ENCODE assay signal across 8 cellular contexts in the genomic region with DNA sequence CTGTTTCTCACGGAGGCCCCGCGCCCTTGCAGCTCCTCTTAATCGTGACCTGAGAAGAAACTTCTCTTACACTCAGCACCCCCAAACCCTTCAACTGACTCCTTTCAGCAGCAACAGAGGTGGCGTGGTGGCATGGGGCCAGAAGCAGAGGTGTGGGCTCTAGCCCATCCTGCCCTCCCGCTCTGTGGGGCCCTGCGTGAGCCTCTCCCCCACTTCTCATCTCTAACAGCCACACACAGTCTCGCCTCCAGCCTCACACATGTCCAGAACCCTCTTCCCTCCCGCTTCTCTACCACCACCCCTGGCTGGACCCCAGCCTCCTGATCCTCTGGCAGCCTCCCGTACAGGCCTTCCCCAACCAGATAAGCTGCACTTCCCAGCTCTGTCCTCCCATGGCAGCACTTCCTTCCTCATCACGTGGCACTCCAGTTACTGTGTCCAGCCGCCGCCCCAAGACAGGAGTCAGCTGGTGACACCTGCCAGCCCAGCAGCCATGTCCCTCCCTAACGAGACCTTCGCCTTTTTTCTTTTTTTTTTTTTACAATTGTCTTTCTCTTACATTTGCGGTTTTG. TPM values are rescaled to one million over a fixed set of nuclear protein-coding genes. Genes with fewer than 3 reads are reported as not detected.
DNase-seq lines count a peak whose midpoint lies in the region; ATAC-seq and TF ChIP-seq lines count a peak whose summit lies in the region.

No MANE protein-coding gene starts in this region.

- no peaks in the 10 kb centered on the region for H3K9me2 ChIP-seq in hepatocyte (replicated peaks; ENCODE audit: insufficient read depth)

- no peak overlapping the region for H3K4me3 ChIP-seq in hepatocyte

- no peak overlapping the region for H3K4me2 ChIP-seq in hepatocyte

- ATAC-seq in GM18870 (IDR thresholded peaks at IDR 0.05; ENCODE audit: unreplicated experiment) (peak; percentile 1), HG03103 (IDR thresholded peaks at IDR 0.05; ENCODE audit: low read depth, unreplicated experiment) (peak; percentile 9), GM18873 (IDR thresholded peaks at IDR 0.05; ENCODE audit: low FRiP score, unreplicated experiment) (no peak), HG02571 (IDR thresholded peaks at IDR 0.05; ENCODE audit: unreplicated experiment) (no peak)

- H3K4me1 Mint-ChIP-seq in activated CD4-positive, alpha-beta memory T cell treated with anti-CD3 and anti-CD28 coated beads, Interleukin-2, amount 10 ng/mL, durations not matched to agents 7 days and 5 days = peaks cover 88% of the 10 kb centered on the region
- H3K4me1 Mint-ChIP-seq in stimulated activated naive CD8-positive, alpha-beta T cell treated with anti-CD3 and anti-CD28 coated beads, Interleukin-15, Interleukin-2, amounts not matched to agents 100 ng/mL and 50 ng/mL, for 24 hours (ENCODE audit: low read depth) = peaks cover 100% of the 10 kb centered on the region

- H3K27me3 Mint-ChIP-seq in activated CD4-positive, alpha-beta memory T cell treated with anti-CD3 and anti-CD28 coated beads, Interleukin-2, amount 10 ng/mL, durations not matched to agents 7 days and 5 days = no peaks in the 10 kb centered on the region
- no peaks in the 10 kb centered on the region for H3K27me3 Mint-ChIP-seq in stimulated activated naive CD8-positive, alpha-beta T cell treated with anti-CD3 and anti-CD28 coated beads, Interleukin-15, Interleukin-2, amounts not matched to agents 100 ng/mL and 50 ng/mL, for 24 hours

- no peaks in the 10 kb centered on the region for H3K36me3 ChIP-seq in hepatocyte (replicated peaks; ENCODE audit: insufficient read depth, low read depth)

- POLR2A ChIA-PET in activated CD4-positive, alpha-beta memory T cell treated with anti-CD3 and anti-CD28 coated beads, Interleukin-2, amount 10 ng/mL, durations not matched to agents 7 days and 5 days (lab: Charles Lee) = interaction anchor here (1.0 to 14.5 kb wide), 13 partner anchors 12 to 164 kb away, joined by 3 to 448 read pairs (median 7); partner anchors contain the start of genes IL21R, IL4R, KDM8 and NSMCE1

- H3K4me1 ChIP-seq in hepatocyte (ENCODE audit: insufficient read depth) = peaks cover 10% of the 10 kb centered on the region

- WGBS in hepatocyte (ENCODE audit: low lambda C conversion rate, missing lambda C conversion rate) = 82% methylated on average over 16 of the region's 16 CpGs

- H3K27me3 ChIP-seq in hepatocyte = no peaks in the 10 kb centered on the region

- peak overlapping the region; percentile 60 for H3K4me3 Mint-ChIP-seq in activated CD4-positive, alpha-beta memory T cell treated with anti-CD3 and anti-CD28 coated beads, Interleukin-2, amount 10 ng/mL, durations not matched to agents 7 days and 5 days
- H3K4me3 Mint-ChIP-seq in stimulated activated naive CD8-positive, alpha-beta T cell treated with anti-CD3 and anti-CD28 coated beads, Interleukin-15, Interleukin-2, amounts not matched to agents 100 ng/mL and 50 ng/mL, for 24 hours = peak overlapping the region; percentile 74

- CTCF ChIA-PET in activated CD4-positive, alpha-beta memory T cell treated with anti-CD3 and anti-CD28 coated beads, Interleukin-2, amount 10 ng/mL, durations not matched to agents 7 days and 5 days (lab: Charles Lee) = interaction anchor here (0.7 to 6.5 kb wide), 4 partner anchors 27 to 81 kb away, joined by 3 to 146 read pairs (median 39); no protein-coding TSS in a partner anchor

- H3K36me3 Mint-ChIP-seq in activated CD4-positive, alpha-beta memory T cell treated with anti-CD3 and anti-CD28 coated beads, Interleukin-2, amount 10 ng/mL, durations not matched to agents 7 days and 5 days (ENCODE audit: low read depth) = peaks cover 52% of the 10 kb centered on the region
- peaks cover 28% of the 10 kb centered on the region for H3K36me3 Mint-ChIP-seq in stimulated activated naive CD8-positive, alpha-beta T cell treated with anti-CD3 and anti-CD28 coated beads, Interleukin-15, Interleukin-2, amounts not matched to agents 100 ng/mL and 50 ng/mL, for 24 hours (ENCODE audit: low read depth)

- no peaks in the 10 kb centered on the region for H3K9me3 Mint-ChIP-seq in activated CD4-positive, alpha-beta memory T cell treated with anti-CD3 and anti-CD28 coated beads, Interleukin-2, amount 10 ng/mL, durations not matched to agents 7 days and 5 days
- no peaks in the 10 kb centered on the region for H3K9me3 Mint-ChIP-seq in stimulated activated naive CD8-positive, alpha-beta T cell treated with anti-CD3 and anti-CD28 coated beads, Interleukin-15, Interleukin-2, amounts not matched to agents 100 ng/mL and 50 ng/mL, for 24 hours

- no peak for TF ChIP-seq CTCF in hepatocyte (IDR thresholded peaks at IDR 0.05; ENCODE audit: poor library complexity)

- no peak overlapping the region for H3K27ac ChIP-seq in hepatocyte

- no peak overlapping the region for H2AFZ ChIP-seq in hepatocyte

- no peaks in the 10 kb centered on the region for H3K9me3 ChIP-seq in hepatocyte (ENCODE audit: low read depth)

- DNase-seq in activated CD4-positive, alpha-beta memory T cell treated with anti-CD3 and anti-CD28 coated beads, Interleukin-2, amount 10 ng/mL, durations not matched to agents 7 days and 5 days = no peak
- DNase-seq in hepatocyte (ENCODE audit: low spot score) = peak; percentile 22
- DNase-seq in cortex of kidney (lab: John Stamatoyannopoulos, UW) = no peak

- no peaks in the 10 kb centered on the region for H4K20me1 ChIP-seq in hepatocyte (ENCODE audit: insufficient read depth, poor library complexity, severe bottlenecking)

- no peaks in the 10 kb centered on the region for H3K79me2 ChIP-seq in hepatocyte

- H3K27ac Mint-ChIP-seq in activated CD4-positive, alpha-beta memory T cell treated with anti-CD3 and anti-CD28 coated beads, Interleukin-2, amount 10 ng/mL, durations not matched to agents 7 days and 5 days = peak overlapping the region; percentile 100
- H3K27ac Mint-ChIP-seq in stimulated activated naive CD8-positive, alpha-beta T cell treated with anti-CD3 and anti-CD28 coated beads, Interleukin-15, Interleukin-2, amounts not matched to agents 100 ng/mL and 50 ng/mL, for 24 hours = peak overlapping the region; percentile 100

RNA-seq across cellular contexts. Expression of gene NSMCE1, which starts 30.5 kb away (rescaled TPM):
- 100 to 1,000 TPM; 100 to 106 TPM for total RNA-seq in activated CD4-positive, alpha-beta memory T cell treated with anti-CD3 and anti-CD28 coated beads, Interleukin-2, amount 10 ng/mL, durations not matched to agents 7 days and 5 days
- total RNA-seq in hepatocyte = 35.0 and 40.8 TPM in 2 replicates
- 58.2 and 66.3 TPM in 2 replicates for polyA plus RNA-seq in hepatocyte

RNA-seq across cellular contexts. Expression of gene KDM8, which starts 34.8 kb away (rescaled TPM):
- total RNA-seq in activated CD4-positive, alpha-beta memory T cell treated with anti-CD3 and anti-CD28 coated beads, Interleukin-2, amount 10 ng/mL, durations not matched to agents 7 days and 5 days = 10 to 100 TPM; 12.7 to 14.3 TPM
- 7.2 and 11.5 TPM in 2 replicates for total RNA-seq in hepatocyte
- polyA plus RNA-seq in hepatocyte = 5.6 and 9.7 TPM in 2 replicates

Comparison
In these comparisons a context has a peak if more than half of its experiments do, and no peak if none do; other contexts are left out.
1. ATAC-seq: peak in GM18870 (single experiment) and HG03103 (single experiment); none in GM18873 (single experiment) and HG02571 (single experiment).